In genomic region chr14:20631023-20631820, GRCh38 we compare ENCODE assay signal across 8 cellular contexts. TPM values are rescaled to one million over a fixed set of nuclear protein-coding genes. Genes with fewer than 3 reads are reported as not detected.
DNase-seq lines count a peak whose midpoint lies in the region; ATAC-seq and TF ChIP-seq lines count a peak whose summit lies in the region.

No MANE protein-coding gene starts in this region.

- POLR2A ChIA-PET in BJ (lab: Charles Lee) = interaction anchor here (1.5 kb wide), 1 partner anchor 51 kb away, joined by 3 read pairs; no protein-coding TSS in a partner anchor

- TF ChIP-seq CTCF in BJ (IDR thresholded peaks at IDR 0.05; ENCODE audit: insufficient read depth, low read depth, low read length) = no peak
- no peak for TF ChIP-seq CTCF in astrocyte of the spinal cord (IDR thresholded peaks at IDR 0.05; ENCODE audit: low read depth, low read length)

- H3K27ac ChIP-seq in SK-N-MC (peak overlapping the region; percentile 49; the same call in 1 of the 2 replicates), iPS DF 6.9 (ENCODE audit: low read length) (no peak overlapping the region)

- CTCF ChIA-PET in BJ (lab: Yijun Ruan, JAX) = interaction anchor here (0.9 to 2.4 kb wide), 5 partner anchors 17 to 60 kb away, joined by 3 to 13 read pairs (median 3); partner anchors contain the start of gene RNASE4

- DNase-seq in BJ (ENCODE audit: low read depth) (no peak), HUDEP-2 (lab: John Stamatoyannopoulos, UW; ENCODE audit: unreplicated experiment in 76 of 76) (peak in 61 of 76 experiments; percentile 10 to 77 (median 45)), SK-N-MC (ENCODE audit: low read depth, low spot score) (no peak), astrocyte of the spinal cord (ENCODE audit: low read depth, low spot score) (peak; percentile 58), iPS DF 6.9 (ENCODE audit: low read depth, low spot score) (no peak), Ammon's horn (ENCODE audit: low spot score) (no peak)
- peak; percentile 57 for DNase-seq in stimulated activated CD4-positive, alpha-beta T cell treated with anti-CD3 and anti-CD28 coated beads, Interleukin-12 subunit alpha, Interleukin-12 subunit beta, amount 100 ng/mL, for 4 hours

- H3K9ac ChIP-seq in SK-N-MC (ENCODE audit: insufficient read length) = peak overlapping the region; percentile 58

- no CpG with 5 or more reads among the region's 18 CpGs for WGBS in iPS DF 6.9 (ENCODE audit: insufficient coverage, insufficient read length)

- H3K4me1 ChIP-seq in iPS DF 6.9 (ENCODE audit: control insufficient read depth, insufficient read depth, low read length) = no peaks in the 10 kb centered on the region

- peaks cover 3% of the 10 kb centered on the region for H3K27me3 ChIP-seq in BJ (ENCODE audit: control insufficient read depth, insufficient read depth, low read length)
- H3K27me3 ChIP-seq in iPS DF 6.9 (ENCODE audit: control insufficient read depth, insufficient read depth, low read length) = no peaks in the 10 kb centered on the region; the same call in 1 of the 2 replicates

- in situ Hi-C loops in astrocyte of the spinal cord (cut with HindIII; ENCODE audit: low sequenced_read_pairs) = no loop called here

- H3K4me3 ChIP-seq in BJ (ENCODE audit: low read depth, low read length) (peak overlapping the region; percentile 20), SK-N-MC (peak overlapping the region; percentile 92), astrocyte of the spinal cord (ENCODE audit: low read depth, low read length) (peak overlapping the region; percentile 42), iPS DF 6.9 (ENCODE audit: low read length) (peak overlapping the region; percentile 71)

- no peaks in the 10 kb centered on the region for H3K36me3 ChIP-seq in BJ (ENCODE audit: control insufficient read depth, insufficient read depth, low read length)
- no peaks in the 10 kb centered on the region for H3K36me3 ChIP-seq in SK-N-MC (ENCODE audit: insufficient read depth, low read length)
- H3K36me3 ChIP-seq in iPS DF 6.9 (ENCODE audit: control insufficient read depth, insufficient read depth, low read length) = no peaks in the 10 kb centered on the region

- H3K9me3 ChIP-seq in SK-N-MC (ENCODE audit: low read depth, low read length) (no peaks in the 10 kb centered on the region), iPS DF 6.9 (ENCODE audit: control insufficient read depth, insufficient read depth, low read length) (no peaks in the 10 kb centered on the region)

- ATAC-seq in GM18519 (IDR thresholded peaks at IDR 0.05; ENCODE audit: low FRiP score, unreplicated experiment) = no peak

RNA-seq across cellular contexts. Expression of gene OR6S1, which starts 10.3 kb away (rescaled TPM):
- polyA plus RNA-seq in BJ (2011; rRNA removed) = not detected in 2 replicates
- not detected in 2 replicates for polyA minus RNA-seq in BJ (2011; rRNA and poly(A)+ RNA removed)

RNA-seq across cellular contexts. Expression of gene RNASE12, which starts 40.0 kb away (rescaled TPM):
- not detected in 2 replicates for polyA plus RNA-seq in BJ (2011; rRNA removed)
- polyA minus RNA-seq in BJ (2011; rRNA and poly(A)+ RNA removed) = not detected in 2 replicates

RNA-seq across cellular contexts. Expression of gene RNASE11, which starts 43.4 kb away (rescaled TPM):
- polyA plus RNA-seq in BJ (2011; rRNA removed) = not detected in 2 replicates
- polyA minus RNA-seq in BJ (2011; rRNA and poly(A)+ RNA removed) = not detected in 2 replicates

RNA-seq across cellular contexts. Expression of gene RNASE4, which starts 53.1 kb away (rescaled TPM):
- 38.6 and 42.4 TPM in 2 replicates for polyA plus RNA-seq in BJ (2011; rRNA removed)
- 11.9 and 16.1 TPM in 2 replicates for polyA minus RNA-seq in BJ (2011; rRNA and poly(A)+ RNA removed)

RNA-seq across cellular contexts. Expression of gene ANG, which starts 57.3 kb away (rescaled TPM):
- 9.2 and 12.7 TPM in 2 replicates for polyA plus RNA-seq in BJ (2011; rRNA removed)
- 3.8 and 6.9 TPM in 2 replicates for polyA minus RNA-seq in BJ (2011; rRNA and poly(A)+ RNA removed)

Comparison
In these comparisons a context has a peak if more than half of its experiments do, and no peak if none do; other contexts are left out.
1. DNase-seq: peak in HUDEP-2 (61 of 76), astrocyte of the spinal cord (single experiment) and stimulated activated CD4-positive, alpha-beta T cell treated with anti-CD3 and anti-CD28 coated beads, Interleukin-12 subunit alpha, Interleukin-12 subunit beta, amount 100 ng/mL, for 4 hours (single experiment); none in BJ (single experiment), SK-N-MC (single experiment), iPS DF 6.9 (single experiment) and Ammon's horn (single experiment).
2. H3K4me3 ChIP-seq: peak in every context shown above with its lines; median percentile 92 in SK-N-MC; 71 in iPS DF 6.9; 42 in astrocyte of the spinal cord; 20 in BJ.